Comparison of ENCODE assay signal across 1 cellular context in genomic region chr20:63214514-63214913, GRCh38.
TF ChIP-seq lines count a peak whose summit lies in the region.

No MANE protein-coding gene starts in this region.

TF ChIP-seq in H1, 55 proteins besides CTCF, POLR2A, EP300 and RAD21:
- TF ChIP-seq CHD1 (IDR thresholded peaks at IDR 0.05; ENCODE audit: low read depth, low read length) (no peak), MAX (IDR thresholded peaks at IDR 0.05) (no peak), BCL11A (IDR thresholded peaks at IDR 0.05; ENCODE audit: low read depth in 2 of 2, low read length in 2 of 2) (no peak), KDM4A (IDR thresholded peaks at IDR 0.05; ENCODE audit: low read depth, low read length, severe bottlenecking) (no peak), SIX5 (IDR thresholded peaks at IDR 0.05; ENCODE audit: low read depth, low read length) (no peak), CEBPB (IDR thresholded peaks at IDR 0.05; ENCODE audit: low read depth, low read length) (no peak), RXRA (IDR thresholded peaks at IDR 0.05; ENCODE audit: insufficient read depth, low read depth, low read length) (no peak)
